1 cellular context compared by ENCODE assay signal in genomic region chr16:14307059-14307531, GRCh38.
TF ChIP-seq lines count a peak whose summit lies in the region.

No MANE protein-coding gene starts in this region.

TF ChIP-seq in GM23338, 12 proteins besides CTCF, POLR2A, EP300 and RAD21 (continued from another document):
- TF ChIP-seq ZNF462 (CRISPR knock-in tag; IDR thresholded peaks at IDR 0.05) (no peak), JUNB (IDR thresholded peaks at IDR 0.05; ENCODE audit: unreplicated experiment) (no peak), ZNF331 (CRISPR knock-in tag; IDR thresholded peaks at IDR 0.05; ENCODE audit: low read depth) (no peak), EZH2phosphoT487 (IDR thresholded peaks at IDR 0.05; ENCODE audit: unreplicated experiment) (no peak), STAT1 (IDR thresholded peaks at IDR 0.05; ENCODE audit: unreplicated experiment) (no peak), ZNF114 (CRISPR knock-in tag; IDR thresholded peaks at IDR 0.05) (no peak), NANOG (IDR thresholded peaks at IDR 0.05; ENCODE audit: borderline replicate concordance) (no peak), EZH2 (IDR thresholded peaks at IDR 0.05; ENCODE audit: low read depth, unreplicated experiment) (no peak), POLR2AphosphoS5 (IDR thresholded peaks at IDR 0.05; ENCODE audit: low read depth) (no peak)
